8 cellular contexts compared by ENCODE assay signal in the genomic region with DNA sequence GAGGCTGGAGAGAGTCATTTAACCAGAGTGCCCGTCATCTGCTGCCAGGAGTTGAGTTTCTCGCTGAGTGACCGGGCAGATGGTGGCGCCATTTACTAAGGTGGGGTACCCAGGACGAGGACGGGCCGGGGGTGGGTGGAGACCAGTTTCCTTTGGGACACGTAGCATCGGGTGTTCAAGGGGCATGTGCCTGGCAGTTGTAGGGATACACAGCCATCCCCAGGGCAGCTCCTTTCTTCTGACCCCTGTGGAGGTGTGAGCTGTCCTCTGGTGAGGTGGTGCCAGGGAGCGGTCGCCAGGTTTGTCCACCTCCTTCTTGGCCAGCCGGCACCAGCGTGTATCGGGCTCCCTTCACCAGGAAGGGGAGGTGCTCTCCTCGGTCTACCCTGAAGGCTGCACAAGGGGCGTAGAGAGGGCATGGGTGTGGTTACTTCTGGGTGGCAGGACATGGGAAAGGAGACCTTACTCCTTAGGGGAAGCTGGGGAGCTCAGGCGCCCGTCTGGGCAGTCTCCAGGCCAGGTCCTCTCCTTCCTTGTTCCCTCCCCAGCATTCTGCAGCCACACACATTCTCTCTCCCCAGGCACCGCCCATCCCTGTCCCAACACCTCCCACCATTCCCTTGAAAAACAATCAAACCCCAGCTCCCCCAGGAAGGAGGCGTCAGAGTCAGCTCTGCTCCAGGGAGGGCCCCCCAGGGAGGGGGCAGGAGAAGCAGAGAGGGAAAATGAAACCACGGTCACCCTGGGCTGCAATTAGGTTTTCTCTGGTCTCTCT. TPM values are rescaled to one million over a fixed set of nuclear protein-coding genes. Genes with fewer than 3 reads are reported as not detected.
DNase-seq lines count a peak whose midpoint lies in the region; ATAC-seq and TF ChIP-seq lines count a peak whose summit lies in the region.

No MANE protein-coding gene starts in this region.

- H3K4me1 Mint-ChIP-seq in WTC11 = peaks cover 28% of the 10 kb centered on the region

- no peaks in the 10 kb centered on the region for H3K36me3 Mint-ChIP-seq in WTC11

- no peaks in the 10 kb centered on the region for H3K36me3 ChIP-seq in GM06990 (ENCODE audit: control insufficient read depth, insufficient read depth, low read length)

- no peaks in the 10 kb centered on the region for H3K27me3 ChIP-seq in GM06990 (replicated peaks; ENCODE audit: control insufficient read depth, insufficient read depth, low read length)

- peak overlapping the region; percentile 80 for H3K4me3 Mint-ChIP-seq in WTC11

- ATAC-seq in WTC11 (peak; percentile 58), GM21723 (IDR thresholded peaks at IDR 0.05; ENCODE audit: unreplicated experiment) (no peak), HG02623 (IDR thresholded peaks at IDR 0.05; ENCODE audit: unreplicated experiment) (no peak)

- POLR2A ChIA-PET in WTC11 (lab: Charles Lee) = interaction anchor here (0.7 kb wide), 1 partner anchor 454 kb away, joined by 3 read pairs; no protein-coding TSS in a partner anchor

- peak overlapping the region; percentile 65 for H3K4me3 ChIP-seq in GM06990 (replicated peaks; ENCODE audit: low read depth, low read length)

- H3K27ac Mint-ChIP-seq in WTC11 = peak overlapping the region; percentile 20

- CTCF ChIA-PET in WTC11 (lab: Charles Lee) = interaction anchor here (0.6 to 1.8 kb wide), 16 partner anchors 10 to 502 kb away, joined by 3 to 13 read pairs (median 4); no protein-coding TSS in a partner anchor

- DNase-seq in GM06990 (ENCODE audit: extremely low read depth, insufficient read length) = peak; percentile 64
- peak; percentile 58 for DNase-seq in NCI-H146 (lab: John Stamatoyannopoulos, UW)
- peak; percentile 70 for DNase-seq in WTC11 (ENCODE audit: low spot score)
- DNase-seq in cerebellum (ENCODE audit: low spot score) = peak; percentile 39
- DNase-seq in islet precursor cell = peak; percentile 93
- peak; percentile 12 to 31 for DNase-seq in stimulated activated CD4-positive, alpha-beta T cell treated with anti-CD3 and anti-CD28 coated beads, Interleukin-15, amount 100 ng/mL, for 1 hour (ENCODE audit: low read depth in 1 of 2, low spot score in 1 of 2)

- H3K27me3 Mint-ChIP-seq in WTC11 (ENCODE audit: low read depth) = peaks cover 3% of the 10 kb centered on the region; the same call in 1 of the 2 replicates

- TF ChIP-seq CTCF in GM06990 (IDR thresholded peaks at IDR 0.05; ENCODE audit: insufficient read depth, low read length, poor library complexity, severe bottlenecking) (peak; percentile 70), WTC11 (IDR thresholded peaks at IDR 0.05) (no peak)

- H3K9me3 Mint-ChIP-seq in WTC11 = no peaks in the 10 kb centered on the region

TF ChIP-seq in WTC11, 78 proteins besides CTCF, POLR2A, EP300 and RAD21:
- TF ChIP-seq JUN (CRISPR knock-in tag; IDR thresholded peaks at IDR 0.05) (no peak), NR1H2 (CRISPR knock-in tag; IDR thresholded peaks at IDR 0.05) (no peak), SP1 (CRISPR knock-in tag; conservative IDR thresholded peaks at IDR 0.05) (no peak), CREB1 (CRISPR knock-in tag; IDR thresholded peaks at IDR 0.05) (0 out of 2 replicates have a peak, but pooled peaks have one; percentile 12)
- TF ChIP-seq, protein P1, sequence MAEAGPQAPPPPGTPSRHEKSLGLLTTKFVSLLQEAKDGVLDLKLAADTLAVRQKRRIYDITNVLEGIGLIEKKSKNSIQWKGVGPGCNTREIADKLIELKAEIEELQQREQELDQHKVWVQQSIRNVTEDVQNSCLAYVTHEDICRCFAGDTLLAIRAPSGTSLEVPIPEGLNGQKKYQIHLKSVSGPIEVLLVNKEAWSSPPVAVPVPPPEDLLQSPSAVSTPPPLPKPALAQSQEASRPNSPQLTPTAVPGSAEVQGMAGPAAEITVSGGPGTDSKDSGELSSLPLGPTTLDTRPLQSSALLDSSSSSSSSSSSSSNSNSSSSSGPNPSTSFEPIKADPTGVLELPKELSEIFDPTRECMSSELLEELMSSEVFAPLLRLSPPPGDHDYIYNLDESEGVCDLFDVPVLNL (CRISPR knock-in tag; IDR thresholded peaks at IDR 0.05; ENCODE audit: borderline replicate concordance, low read depth) = no peak
- TF ChIP-seq, protein P2, sequence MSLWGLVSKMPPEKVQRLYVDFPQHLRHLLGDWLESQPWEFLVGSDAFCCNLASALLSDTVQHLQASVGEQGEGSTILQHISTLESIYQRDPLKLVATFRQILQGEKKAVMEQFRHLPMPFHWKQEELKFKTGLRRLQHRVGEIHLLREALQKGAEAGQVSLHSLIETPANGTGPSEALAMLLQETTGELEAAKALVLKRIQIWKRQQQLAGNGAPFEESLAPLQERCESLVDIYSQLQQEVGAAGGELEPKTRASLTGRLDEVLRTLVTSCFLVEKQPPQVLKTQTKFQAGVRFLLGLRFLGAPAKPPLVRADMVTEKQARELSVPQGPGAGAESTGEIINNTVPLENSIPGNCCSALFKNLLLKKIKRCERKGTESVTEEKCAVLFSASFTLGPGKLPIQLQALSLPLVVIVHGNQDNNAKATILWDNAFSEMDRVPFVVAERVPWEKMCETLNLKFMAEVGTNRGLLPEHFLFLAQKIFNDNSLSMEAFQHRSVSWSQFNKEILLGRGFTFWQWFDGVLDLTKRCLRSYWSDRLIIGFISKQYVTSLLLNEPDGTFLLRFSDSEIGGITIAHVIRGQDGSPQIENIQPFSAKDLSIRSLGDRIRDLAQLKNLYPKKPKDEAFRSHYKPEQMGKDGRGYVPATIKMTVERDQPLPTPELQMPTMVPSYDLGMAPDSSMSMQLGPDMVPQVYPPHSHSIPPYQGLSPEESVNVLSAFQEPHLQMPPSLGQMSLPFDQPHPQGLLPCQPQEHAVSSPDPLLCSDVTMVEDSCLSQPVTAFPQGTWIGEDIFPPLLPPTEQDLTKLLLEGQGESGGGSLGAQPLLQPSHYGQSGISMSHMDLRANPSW (CRISPR knock-in tag; conservative IDR thresholded peaks at IDR 0.05; ENCODE audit: low read depth) = no peak
- TF ChIP-seq, protein P3, sequence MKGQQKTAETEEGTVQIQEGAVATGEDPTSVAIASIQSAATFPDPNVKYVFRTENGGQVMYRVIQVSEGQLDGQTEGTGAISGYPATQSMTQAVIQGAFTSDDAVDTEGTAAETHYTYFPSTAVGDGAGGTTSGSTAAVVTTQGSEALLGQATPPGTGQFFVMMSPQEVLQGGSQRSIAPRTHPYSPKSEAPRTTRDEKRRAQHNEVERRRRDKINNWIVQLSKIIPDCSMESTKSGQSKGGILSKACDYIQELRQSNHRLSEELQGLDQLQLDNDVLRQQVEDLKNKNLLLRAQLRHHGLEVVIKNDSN (CRISPR knock-in tag; IDR thresholded peaks at IDR 0.05) = no peak
- TF ChIP-seq, protein P4, sequence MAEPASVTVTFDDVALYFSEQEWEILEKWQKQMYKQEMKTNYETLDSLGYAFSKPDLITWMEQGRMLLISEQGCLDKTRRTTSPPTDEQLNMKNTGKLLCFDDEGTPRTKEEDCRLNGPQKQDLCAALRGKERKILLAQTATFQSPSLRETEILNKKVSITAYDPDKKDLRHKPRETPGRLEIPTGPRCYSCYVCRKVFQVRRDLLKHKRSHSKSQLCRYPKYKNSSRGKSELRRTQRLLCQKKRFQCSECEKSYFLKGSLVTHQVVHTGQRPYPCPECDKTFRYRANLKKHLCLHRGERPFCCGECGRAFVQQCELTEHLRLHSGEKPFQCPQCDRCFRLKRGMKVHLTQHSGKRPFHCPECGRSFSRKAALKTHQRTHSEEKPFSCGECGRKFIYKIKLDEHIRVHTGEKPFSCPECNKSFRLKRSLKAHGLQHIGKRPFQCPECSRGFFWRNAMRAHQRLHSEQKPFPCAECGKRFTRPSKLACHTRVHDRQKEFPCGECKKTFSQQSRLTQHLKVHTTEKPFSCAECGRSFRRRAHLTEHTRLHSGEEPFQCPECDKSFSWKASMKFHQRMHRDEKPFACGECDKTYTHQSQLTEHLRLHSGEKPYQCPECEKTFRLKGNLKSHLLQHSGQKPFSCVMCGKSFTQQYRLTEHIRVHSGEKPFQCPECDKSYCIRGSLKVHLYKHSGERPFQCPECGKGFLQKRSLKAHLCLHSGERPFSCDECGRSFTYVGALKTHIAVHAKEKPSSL (CRISPR knock-in tag; conservative IDR thresholded peaks at IDR 0.05) = no peak

RNA-seq across cellular contexts. Expression of a gene that starts 10.3 kb away (rescaled TPM):
- total RNA-seq in WTC11 (2021) = 0.50 to 1.0 TPM (median 0.60 TPM) in 3 replicates
- 0.82 TPM for total RNA-seq in cerebellum

RNA-seq across cellular contexts. Expression of a gene that starts 20.8 kb away (rescaled TPM):
- 0.17 to 0.27 TPM (median 0.21 TPM) in 3 replicates for total RNA-seq in WTC11 (2021)
- 1.2 TPM for total RNA-seq in cerebellum

Comparison
In these comparisons a context has a peak if more than half of its experiments do, and no peak if none do; other contexts are left out.
1. DNase-seq: peak in every context shown above with its lines; median percentile 93 in islet precursor cell; 70 in WTC11; 64 in GM06990; 58 in NCI-H146; 39 in cerebellum; 22 in stimulated activated CD4-positive, alpha-beta T cell treated with anti-CD3 and anti-CD28 coated beads, Interleukin-15, amount 100 ng/mL, for 1 hour.